Comparison of ENCODE assay signal across 1 cellular context in genomic region chr11:96389604-96390402, GRCh38.
TF ChIP-seq lines count a peak whose summit lies in the region.

Gene CCDC82 (minus strand): TSS chr11:96389912. CDS start chr11:96384747, 5,165 bp downstream.
Gene JRKL (plus strand): TSS chr11:96390013. CDS start chr11:96390650, 637 bp downstream.

TF ChIP-seq in HepG2, 621 proteins besides CTCF, POLR2A, EP300 and RAD21 (continued from another document and continues in another):
- TF ChIP-seq ZNF496 (CRISPR knock-in tag; IDR thresholded peaks at IDR 0.05; ENCODE audit: insufficient replicate concordance) (no peak), AGO1 (IDR thresholded peaks at IDR 0.05; ENCODE audit: low read depth, low read length, poor library complexity, severe bottlenecking) (peak; percentile 70), ZBTB34 (CRISPR knock-in tag; IDR thresholded peaks at IDR 0.05) (no peak), ZIK1 (CRISPR knock-in tag; IDR thresholded peaks at IDR 0.05; ENCODE audit: borderline replicate concordance, low read depth) (no peak), ZNF292 (CRISPR knock-in tag; IDR thresholded peaks at IDR 0.05; ENCODE audit: borderline replicate concordance, low read depth) (no peak; the same call in 1 of the 2 replicates), DMAP1 (CRISPR knock-in tag; IDR thresholded peaks at IDR 0.05) (peak; percentile 77), NR2F1 (CRISPR knock-in tag; IDR thresholded peaks at IDR 0.05) (no peak), MBD4 (IDR thresholded peaks at IDR 0.05; ENCODE audit: borderline replicate concordance, low read length) (no peak), MYC (CRISPR knock-in tag; IDR thresholded peaks at IDR 0.05; ENCODE audit: borderline replicate concordance) (peak; percentile 79; the same call in 1 of the 2 replicates), ZEB1 (IDR thresholded peaks at IDR 0.05; ENCODE audit: insufficient replicate concordance, low read depth) (no peak), GABPB1 (CRISPR knock-in tag; IDR thresholded peaks at IDR 0.05) (peak; percentile 97), ZNF263 (CRISPR knock-in tag; IDR thresholded peaks at IDR 0.05) (peak; percentile 71), ATF7-NPFF (CRISPR knock-in tag; IDR thresholded peaks at IDR 0.05; ENCODE audit: low read depth) (no peak; the same call in 1 of the 2 replicates), KMT2A (CRISPR knock-in tag; IDR thresholded peaks at IDR 0.05) (peak; percentile 55; the same call in 1 of the 2 replicates), SOX5 (CRISPR knock-in tag; IDR thresholded peaks at IDR 0.05; ENCODE audit: borderline replicate concordance) (peak; percentile 31; the same call in 1 of the 2 replicates), GATAD2A (CRISPR knock-in tag; IDR thresholded peaks at IDR 0.05) (no peak), ZBTB2 (CRISPR knock-in tag; IDR thresholded peaks at IDR 0.05; ENCODE audit: low read depth) (peak; percentile 62; the same call in 1 of the 2 replicates), SMAD9 (CRISPR knock-in tag; IDR thresholded peaks at IDR 0.05) (peak; percentile 80; the same call in 1 of the 2 replicates), ZNF44 (CRISPR knock-in tag; IDR thresholded peaks at IDR 0.05) (no peak), ZBTB44 (CRISPR knock-in tag; IDR thresholded peaks at IDR 0.05) (no peak), NKX3-1 (CRISPR knock-in tag; IDR thresholded peaks at IDR 0.05) (no peak), ZNF530 (CRISPR knock-in tag; IDR thresholded peaks at IDR 0.05; ENCODE audit: low read depth) (no peak), KLF12 (CRISPR knock-in tag; IDR thresholded peaks at IDR 0.05; ENCODE audit: borderline replicate concordance) (0 out of 2 replicates have a peak, but pooled peaks have one; percentile 71), GATA4 (IDR thresholded peaks at IDR 0.05; ENCODE audit: borderline replicate concordance, low read depth) (no peak), ZSCAN21 (CRISPR knock-in tag; IDR thresholded peaks at IDR 0.05; ENCODE audit: borderline replicate concordance) (peak; percentile 46; the same call in 1 of the 2 replicates), ZNF878 (CRISPR knock-in tag; IDR thresholded peaks at IDR 0.05) (peak; percentile 64; the same call in 1 of the 2 replicates), ZNF644 (CRISPR knock-in tag; IDR thresholded peaks at IDR 0.05; ENCODE audit: low read depth) (no peak), FOXA3 (CRISPR knock-in tag; IDR thresholded peaks at IDR 0.05) (peak; percentile 47; the same call in 1 of the 2 replicates), ZNF230 (CRISPR knock-in tag; IDR thresholded peaks at IDR 0.05) (peak; percentile 83), ZNF7 (CRISPR knock-in tag; IDR thresholded peaks at IDR 0.05) (no peak), ZNF251 (CRISPR knock-in tag; IDR thresholded peaks at IDR 0.05) (no peak), SRSF1 (optimal IDR thresholded peaks at IDR 0.05; ENCODE audit: low read depth, low read length) (no peak), E2F1 (CRISPR knock-in tag; IDR thresholded peaks at IDR 0.05) (no peak), ZNF776 (CRISPR knock-in tag; IDR thresholded peaks at IDR 0.05) (peak; percentile 33; the same call in 1 of the 2 replicates), ATRX (CRISPR knock-in tag; IDR thresholded peaks at IDR 0.05; ENCODE audit: borderline replicate concordance) (no peak), ZNF737 (CRISPR knock-in tag; IDR thresholded peaks at IDR 0.05; ENCODE audit: borderline replicate concordance) (no peak), RFX3 (CRISPR knock-in tag; IDR thresholded peaks at IDR 0.05) (no peak; the same call in 1 of the 2 replicates), PHF8 (CRISPR knock-in tag; IDR thresholded peaks at IDR 0.05) (peak; percentile 83)
- TF ChIP-seq, protein P1, sequence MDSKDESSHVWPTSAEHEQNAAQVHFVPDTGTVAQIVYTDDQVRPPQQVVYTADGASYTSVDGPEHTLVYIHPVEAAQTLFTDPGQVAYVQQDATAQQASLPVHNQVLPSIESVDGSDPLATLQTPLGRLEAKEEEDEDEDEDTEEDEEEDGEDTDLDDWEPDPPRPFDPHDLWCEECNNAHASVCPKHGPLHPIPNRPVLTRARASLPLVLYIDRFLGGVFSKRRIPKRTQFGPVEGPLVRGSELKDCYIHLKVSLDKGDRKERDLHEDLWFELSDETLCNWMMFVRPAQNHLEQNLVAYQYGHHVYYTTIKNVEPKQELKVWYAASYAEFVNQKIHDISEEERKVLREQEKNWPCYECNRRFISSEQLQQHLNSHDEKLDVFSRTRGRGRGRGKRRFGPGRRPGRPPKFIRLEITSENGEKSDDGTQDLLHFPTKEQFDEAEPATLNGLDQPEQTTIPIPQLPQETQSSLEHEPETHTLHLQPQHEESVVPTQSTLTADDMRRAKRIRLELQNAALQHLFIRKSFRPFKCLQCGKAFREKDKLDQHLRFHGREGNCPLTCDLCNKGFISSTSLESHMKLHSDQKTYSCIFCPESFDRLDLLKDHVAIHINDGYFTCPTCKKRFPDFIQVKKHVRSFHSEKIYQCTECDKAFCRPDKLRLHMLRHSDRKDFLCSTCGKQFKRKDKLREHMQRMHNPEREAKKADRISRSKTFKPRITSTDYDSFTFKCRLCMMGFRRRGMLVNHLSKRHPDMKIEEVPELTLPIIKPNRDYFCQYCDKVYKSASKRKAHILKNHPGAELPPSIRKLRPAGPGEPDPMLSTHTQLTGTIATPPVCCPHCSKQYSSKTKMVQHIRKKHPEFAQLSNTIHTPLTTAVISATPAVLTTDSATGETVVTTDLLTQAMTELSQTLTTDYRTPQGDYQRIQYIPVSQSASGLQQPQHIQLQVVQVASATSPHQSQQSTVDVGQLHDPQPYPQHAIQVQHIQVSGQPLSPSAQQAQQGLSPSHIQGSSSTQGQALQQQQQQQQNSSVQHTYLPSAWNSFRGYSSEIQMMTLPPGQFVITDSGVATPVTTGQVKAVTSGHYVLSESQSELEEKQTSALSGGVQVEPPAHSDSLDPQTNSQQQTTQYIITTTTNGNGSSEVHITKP (CRISPR knock-in tag; IDR thresholded peaks at IDR 0.05; ENCODE audit: low read depth), result 0 out of 2 replicates have a peak, but pooled peaks have one; percentile 30
- TF ChIP-seq, protein P2, sequence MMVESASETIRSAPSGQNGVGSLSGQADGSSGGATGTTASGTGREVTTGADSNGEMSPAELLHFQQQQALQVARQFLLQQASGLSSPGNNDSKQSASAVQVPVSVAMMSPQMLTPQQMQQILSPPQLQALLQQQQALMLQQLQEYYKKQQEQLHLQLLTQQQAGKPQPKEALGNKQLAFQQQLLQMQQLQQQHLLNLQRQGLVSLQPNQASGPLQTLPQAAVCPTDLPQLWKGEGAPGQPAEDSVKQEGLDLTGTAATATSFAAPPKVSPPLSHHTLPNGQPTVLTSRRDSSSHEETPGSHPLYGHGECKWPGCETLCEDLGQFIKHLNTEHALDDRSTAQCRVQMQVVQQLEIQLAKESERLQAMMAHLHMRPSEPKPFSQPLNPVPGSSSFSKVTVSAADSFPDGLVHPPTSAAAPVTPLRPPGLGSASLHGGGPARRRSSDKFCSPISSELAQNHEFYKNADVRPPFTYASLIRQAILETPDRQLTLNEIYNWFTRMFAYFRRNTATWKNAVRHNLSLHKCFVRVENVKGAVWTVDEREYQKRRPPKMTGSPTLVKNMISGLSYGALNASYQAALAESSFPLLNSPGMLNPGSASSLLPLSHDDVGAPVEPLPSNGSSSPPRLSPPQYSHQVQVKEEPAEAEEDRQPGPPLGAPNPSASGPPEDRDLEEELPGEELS (CRISPR knock-in tag; IDR thresholded peaks at IDR 0.05), result peak; percentile 43; the same call in 1 of the 2 replicates
- TF ChIP-seq, protein P3, sequence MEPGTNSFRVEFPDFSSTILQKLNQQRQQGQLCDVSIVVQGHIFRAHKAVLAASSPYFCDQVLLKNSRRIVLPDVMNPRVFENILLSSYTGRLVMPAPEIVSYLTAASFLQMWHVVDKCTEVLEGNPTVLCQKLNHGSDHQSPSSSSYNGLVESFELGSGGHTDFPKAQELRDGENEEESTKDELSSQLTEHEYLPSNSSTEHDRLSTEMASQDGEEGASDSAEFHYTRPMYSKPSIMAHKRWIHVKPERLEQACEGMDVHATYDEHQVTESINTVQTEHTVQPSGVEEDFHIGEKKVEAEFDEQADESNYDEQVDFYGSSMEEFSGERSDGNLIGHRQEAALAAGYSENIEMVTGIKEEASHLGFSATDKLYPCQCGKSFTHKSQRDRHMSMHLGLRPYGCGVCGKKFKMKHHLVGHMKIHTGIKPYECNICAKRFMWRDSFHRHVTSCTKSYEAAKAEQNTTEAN (CRISPR knock-in tag; conservative IDR thresholded peaks at IDR 0.05), result no peak; the same call in 1 of the 2 replicates
- TF ChIP-seq, protein P4, sequence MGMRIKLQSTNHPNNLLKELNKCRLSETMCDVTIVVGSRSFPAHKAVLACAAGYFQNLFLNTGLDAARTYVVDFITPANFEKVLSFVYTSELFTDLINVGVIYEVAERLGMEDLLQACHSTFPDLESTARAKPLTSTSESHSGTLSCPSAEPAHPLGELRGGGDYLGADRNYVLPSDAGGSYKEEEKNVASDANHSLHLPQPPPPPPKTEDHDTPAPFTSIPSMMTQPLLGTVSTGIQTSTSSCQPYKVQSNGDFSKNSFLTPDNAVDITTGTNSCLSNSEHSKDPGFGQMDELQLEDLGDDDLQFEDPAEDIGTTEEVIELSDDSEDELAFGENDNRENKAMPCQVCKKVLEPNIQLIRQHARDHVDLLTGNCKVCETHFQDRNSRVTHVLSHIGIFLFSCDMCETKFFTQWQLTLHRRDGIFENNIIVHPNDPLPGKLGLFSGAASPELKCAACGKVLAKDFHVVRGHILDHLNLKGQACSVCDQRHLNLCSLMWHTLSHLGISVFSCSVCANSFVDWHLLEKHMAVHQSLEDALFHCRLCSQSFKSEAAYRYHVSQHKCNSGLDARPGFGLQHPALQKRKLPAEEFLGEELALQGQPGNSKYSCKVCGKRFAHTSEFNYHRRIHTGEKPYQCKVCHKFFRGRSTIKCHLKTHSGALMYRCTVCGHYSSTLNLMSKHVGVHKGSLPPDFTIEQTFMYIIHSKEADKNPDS (CRISPR knock-in tag; IDR thresholded peaks at IDR 0.05), result peak; percentile 84; the same call in 1 of the 2 replicates
- TF ChIP-seq, protein P5, sequence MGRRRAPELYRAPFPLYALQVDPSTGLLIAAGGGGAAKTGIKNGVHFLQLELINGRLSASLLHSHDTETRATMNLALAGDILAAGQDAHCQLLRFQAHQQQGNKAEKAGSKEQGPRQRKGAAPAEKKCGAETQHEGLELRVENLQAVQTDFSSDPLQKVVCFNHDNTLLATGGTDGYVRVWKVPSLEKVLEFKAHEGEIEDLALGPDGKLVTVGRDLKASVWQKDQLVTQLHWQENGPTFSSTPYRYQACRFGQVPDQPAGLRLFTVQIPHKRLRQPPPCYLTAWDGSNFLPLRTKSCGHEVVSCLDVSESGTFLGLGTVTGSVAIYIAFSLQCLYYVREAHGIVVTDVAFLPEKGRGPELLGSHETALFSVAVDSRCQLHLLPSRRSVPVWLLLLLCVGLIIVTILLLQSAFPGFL (CRISPR knock-in tag; IDR thresholded peaks at IDR 0.05), result no peak
- TF ChIP-seq, protein P6, sequence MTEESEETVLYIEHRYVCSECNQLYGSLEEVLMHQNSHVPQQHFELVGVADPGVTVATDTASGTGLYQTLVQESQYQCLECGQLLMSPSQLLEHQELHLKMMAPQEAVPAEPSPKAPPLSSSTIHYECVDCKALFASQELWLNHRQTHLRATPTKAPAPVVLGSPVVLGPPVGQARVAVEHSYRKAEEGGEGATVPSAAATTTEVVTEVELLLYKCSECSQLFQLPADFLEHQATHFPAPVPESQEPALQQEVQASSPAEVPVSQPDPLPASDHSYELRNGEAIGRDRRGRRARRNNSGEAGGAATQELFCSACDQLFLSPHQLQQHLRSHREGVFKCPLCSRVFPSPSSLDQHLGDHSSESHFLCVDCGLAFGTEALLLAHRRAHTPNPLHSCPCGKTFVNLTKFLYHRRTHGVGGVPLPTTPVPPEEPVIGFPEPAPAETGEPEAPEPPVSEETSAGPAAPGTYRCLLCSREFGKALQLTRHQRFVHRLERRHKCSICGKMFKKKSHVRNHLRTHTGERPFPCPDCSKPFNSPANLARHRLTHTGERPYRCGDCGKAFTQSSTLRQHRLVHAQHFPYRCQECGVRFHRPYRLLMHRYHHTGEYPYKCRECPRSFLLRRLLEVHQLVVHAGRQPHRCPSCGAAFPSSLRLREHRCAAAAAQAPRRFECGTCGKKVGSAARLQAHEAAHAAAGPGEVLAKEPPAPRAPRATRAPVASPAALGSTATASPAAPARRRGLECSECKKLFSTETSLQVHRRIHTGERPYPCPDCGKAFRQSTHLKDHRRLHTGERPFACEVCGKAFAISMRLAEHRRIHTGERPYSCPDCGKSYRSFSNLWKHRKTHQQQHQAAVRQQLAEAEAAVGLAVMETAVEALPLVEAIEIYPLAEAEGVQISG (CRISPR knock-in tag; IDR thresholded peaks at IDR 0.05), result peak; percentile 74; the same call in 1 of the 2 replicates
